In genomic region chr1:7769673-7770412, GRCh38 we compare ENCODE assay signal across 10 cellular contexts. TPM values are rescaled to one million over a fixed set of nuclear protein-coding genes. Genes with fewer than 3 reads are reported as not detected.
DNase-seq lines count a peak whose midpoint lies in the region; ATAC-seq and TF ChIP-seq lines count a peak whose summit lies in the region.
"Had no signal": no experiment of that assay in that cellular context is flagged by ENCODE, and none has a peak within 500 bp of the region (broad histone marks: within the 10 kb centered on the region; RNA-seq: fewer than 3 reads in every experiment).

No MANE protein-coding gene starts in this region.

- no peak overlapping the region for H3K9ac ChIP-seq in GM23248
- no peak overlapping the region for H3K9ac ChIP-seq in neural cell (ENCODE audit: low read length)

- no peak for TF ChIP-seq RAD21 in neural cell (conservative IDR thresholded peaks at IDR 0.05)

- peak overlapping the region; percentile 98 to 100 (median 99) for H3K27ac Mint-ChIP-seq in CD14-positive monocyte
- H3K27ac Mint-ChIP-seq in activated T-helper 1 cell treated with anti-CD3 and anti-CD28 coated beads, Interleukin-12 subunit alpha, Interleukin-12 subunit beta, Interleukin-2, Interleukin-4 antibody, amounts not matched to agents 30 ng/mL and 10 ng/mL and 1 ng/mL, durations not matched to agents 14 hours and 24 hours and 36 hours = no peak overlapping the region

- peaks cover 6% of the 10 kb centered on the region; the same call in 1 of the 2 replicates for H3K4me1 ChIP-seq in GM23248 (ENCODE audit: insufficient read depth)
- H3K4me1 ChIP-seq in ascending aorta = peaks cover 6 to 11% of the 10 kb centered on the region in 2 donors

- peaks cover 0 to 3% (median 0%) of the 10 kb centered on the region in 3 donors for H3K27me3 Mint-ChIP-seq in CD14-positive monocyte (ENCODE audit: low read depth in 3 of 3)
- H3K27me3 Mint-ChIP-seq in activated T-helper 1 cell treated with anti-CD3 and anti-CD28 coated beads, Interleukin-12 subunit alpha, Interleukin-12 subunit beta, Interleukin-2, Interleukin-4 antibody, amounts not matched to agents 30 ng/mL and 10 ng/mL and 1 ng/mL, durations not matched to agents 14 hours and 24 hours and 36 hours (ENCODE audit: insufficient read depth) = peaks cover 25% of the 10 kb centered on the region

- H3K9me3 Mint-ChIP-seq in CD14-positive monocyte = no peaks in the 10 kb centered on the region
- H3K9me3 Mint-ChIP-seq in activated T-helper 1 cell treated with anti-CD3 and anti-CD28 coated beads, Interleukin-12 subunit alpha, Interleukin-12 subunit beta, Interleukin-2, Interleukin-4 antibody, amounts not matched to agents 30 ng/mL and 10 ng/mL and 1 ng/mL, durations not matched to agents 14 hours and 24 hours and 36 hours = no peaks in the 10 kb centered on the region

- no peak overlapping the region for H3K4me2 ChIP-seq in GM23248 (ENCODE audit: unreplicated experiment)
- no peak overlapping the region for H3K4me2 ChIP-seq in neural cell (ENCODE audit: low read length)

- H3K9me2 ChIP-seq in GM23248 (ENCODE audit: insufficient read depth) = no peaks in the 10 kb centered on the region
- no peaks in the 10 kb centered on the region for H3K9me2 ChIP-seq in neural cell (ENCODE audit: insufficient read depth, low read length)

- no peak overlapping the region for H3K4me3 ChIP-seq in GM23248
- H3K4me3 ChIP-seq in neural cell (ENCODE audit: low read length) = peak overlapping the region; percentile 85
- H3K4me3 ChIP-seq in ascending aorta = no peak overlapping the region

- H3K27me3 ChIP-seq in GM23248 (replicated peaks; ENCODE audit: insufficient read depth) (no peaks in the 10 kb centered on the region), neural cell (ENCODE audit: insufficient read depth, low read depth, low read length) (peaks cover 2% of the 10 kb centered on the region), ascending aorta (no peaks in the 10 kb centered on the region)

- H3K27ac ChIP-seq in GM23248 = no peak overlapping the region
- H3K27ac ChIP-seq in neural cell (ENCODE audit: low read length) = peak overlapping the region; percentile 21
- no peak overlapping the region for H3K27ac ChIP-seq in ascending aorta

- peak; percentile 94 for TF ChIP-seq EP300 in neural cell (conservative IDR thresholded peaks at IDR 0.05; ENCODE audit: poor library complexity, severe bottlenecking)

- H3K79me2 ChIP-seq in GM23248 (ENCODE audit: insufficient read depth) = peaks cover 35% of the 10 kb centered on the region
- H3K79me2 ChIP-seq in neural cell (replicated peaks; ENCODE audit: insufficient read depth, low read length) = peaks cover 29% of the 10 kb centered on the region

- ATAC-seq in HG02571 (IDR thresholded peaks at IDR 0.05; ENCODE audit: unreplicated experiment) = no peak

- WGBS in GM23248 (ENCODE audit: low coverage in 1 of 2, low lambda C conversion rate in 2 of 2, missing lambda C conversion rate in 2 of 2), 2 experiments = 83 to 89% methylated on average over 12 of the region's 12 CpGs

- H3K4me3 Mint-ChIP-seq in CD14-positive monocyte = peak overlapping the region; percentile 19 to 88
- H3K4me3 Mint-ChIP-seq in activated T-helper 1 cell treated with anti-CD3 and anti-CD28 coated beads, Interleukin-12 subunit alpha, Interleukin-12 subunit beta, Interleukin-2, Interleukin-4 antibody, amounts not matched to agents 30 ng/mL and 10 ng/mL and 1 ng/mL, durations not matched to agents 14 hours and 24 hours and 36 hours = peak overlapping the region; percentile 43

- no peaks in the 10 kb centered on the region for H4K20me1 ChIP-seq in GM23248 (ENCODE audit: insufficient read depth)
- H4K20me1 ChIP-seq in neural cell (ENCODE audit: insufficient read depth) = no peaks in the 10 kb centered on the region

- H3F3A ChIP-seq in GM23248 (ENCODE audit: insufficient read depth) = no peaks in the 10 kb centered on the region
- H3F3A ChIP-seq in neural cell (ENCODE audit: insufficient read depth, low read length, poor library complexity, severe bottlenecking) = peaks cover 8% of the 10 kb centered on the region

- peaks cover 50% of the 10 kb centered on the region for H3K4me1 Mint-ChIP-seq in CD14-positive monocyte
- H3K4me1 Mint-ChIP-seq in activated T-helper 1 cell treated with anti-CD3 and anti-CD28 coated beads, Interleukin-12 subunit alpha, Interleukin-12 subunit beta, Interleukin-2, Interleukin-4 antibody, amounts not matched to agents 30 ng/mL and 10 ng/mL and 1 ng/mL, durations not matched to agents 14 hours and 24 hours and 36 hours (ENCODE audit: low read depth) = peaks cover 39% of the 10 kb centered on the region

- no peaks in the 10 kb centered on the region for H3K9me3 ChIP-seq in GM23248 (ENCODE audit: low read depth)
- no peaks in the 10 kb centered on the region for H3K9me3 ChIP-seq in neural cell (ENCODE audit: low read length)
- H3K9me3 ChIP-seq in ascending aorta = no peaks in the 10 kb centered on the region

- peaks cover 23 to 27% of the 10 kb centered on the region in 2 donors for H3K36me3 Mint-ChIP-seq in CD14-positive monocyte
- peaks cover 15% of the 10 kb centered on the region for H3K36me3 Mint-ChIP-seq in activated T-helper 1 cell treated with anti-CD3 and anti-CD28 coated beads, Interleukin-12 subunit alpha, Interleukin-12 subunit beta, Interleukin-2, Interleukin-4 antibody, amounts not matched to agents 30 ng/mL and 10 ng/mL and 1 ng/mL, durations not matched to agents 14 hours and 24 hours and 36 hours (ENCODE audit: low read depth)

- peak overlapping the region; percentile 97; the same call in 1 of the 2 replicates for H2AFZ ChIP-seq in GM23248
- H2AFZ ChIP-seq in neural cell (ENCODE audit: low read depth, low read length) = no peak overlapping the region

- no peak for DNase-seq in CD14-positive monocyte (ENCODE audit: low spot score)
- no peak for DNase-seq in GM23248
- no peak for DNase-seq in activated T-helper 1 cell treated with anti-CD3 and anti-CD28 coated beads, Interleukin-12 subunit alpha, Interleukin-12 subunit beta, Interleukin-2, Interleukin-4 antibody, amounts not matched to agents 30 ng/mL and 10 ng/mL and 1 ng/mL, durations not matched to agents 14 hours and 24 hours and 36 hours (ENCODE audit: low spot score)
- no peak for DNase-seq in ascending aorta (ENCODE audit: low spot score in 2 of 2)
- no peak for DNase-seq in activated gamma-delta T cell treated with Interleukin-2 at 50 U/mL for 16 hours
- DNase-seq: activated effector memory CD4-positive, alpha-beta T cell treated with anti-CD3 and anti-CD28 coated beads, Interleukin-2, amount 50 U/mL, for 16 hours; NCI-H446 treated with DMSO at 0.1 percent for 48 hours; right cardiac atrium had no signal

- H3K36me3 ChIP-seq in GM23248 (ENCODE audit: low read depth) (peaks cover 15% of the 10 kb centered on the region; the same call in 1 of the 2 replicates), neural cell (ENCODE audit: insufficient read depth, low read length) (peaks cover 31% of the 10 kb centered on the region), ascending aorta (peaks cover 0 to 5% of the 10 kb centered on the region in 2 donors)

- TF ChIP-seq CTCF in CD14-positive monocyte (IDR thresholded peaks at IDR 0.05) = no peak
- no peak for TF ChIP-seq CTCF in neural cell (IDR thresholded peaks at IDR 0.05; ENCODE audit: poor library complexity, severe bottlenecking)
- TF ChIP-seq CTCF in ascending aorta (IDR thresholded peaks at IDR 0.05) = no peak

- intact Hi-C loops in CD14-positive monocyte (cut with micrococcal nuclease) = loop anchor here (2.0 to 10.0 kb wide), 3 partner anchors 15 to 195 kb away; partner anchors contain the start of genes PARK7 (in 1 of the 2) and PER3 (in 1 of the 2)
- intact Hi-C loops in activated T-helper 1 cell treated with anti-CD3 and anti-CD28 coated beads, Interleukin-12 subunit alpha, Interleukin-12 subunit beta, Interleukin-2, Interleukin-4 antibody, amounts not matched to agents 30 ng/mL and 10 ng/mL and 1 ng/mL, durations not matched to agents 14 hours and 24 hours and 36 hours (cut with micrococcal nuclease) = loop anchor here (5.0 kb wide), 1 partner anchor 68 kb away; no protein-coding TSS in a partner anchor
- intact Hi-C loops in ascending aorta (cut with DNase I) = loop anchor here (2.0 kb wide), 1 partner anchor 65 kb away; no protein-coding TSS in a partner anchor

- in situ Hi-C loops in GM23248 (cut with MboI) = no loop called here

TF ChIP-seq in neural cell, 6 proteins besides CTCF, POLR2A, EP300 and RAD21 (continues in another document):
- TF ChIP-seq MXI1 (conservative IDR thresholded peaks at IDR 0.05; ENCODE audit: poor library complexity, severe bottlenecking) (no peak), POLR2AphosphoS5 (IDR thresholded peaks at IDR 0.05) (peak; percentile 92)

RNA-seq across cellular contexts. Expression of gene VAMP3, which starts 1.3 kb away (rescaled TPM):
- polyA plus RNA-seq in CD14-positive monocyte (100 to 1,000 TPM; 138 to 149 TPM), GM23248 (2016; fragmentation: Nextera tagmentation; extraction: Ambion mirVana) (166 and 173 TPM in 2 replicates), neural cell (20.2 and 22.1 TPM in 2 replicates)
- 195 and 835 TPM in 2 replicates for total RNA-seq in GM23248 (2014; rRNA removed; shearing (Covaris generic))
- 25.1 and 26.8 TPM in 2 replicates for total RNA-seq in activated T-helper 1 cell treated with anti-CD3 and anti-CD28 coated beads, Interleukin-12 subunit alpha, Interleukin-12 subunit beta, Interleukin-2, Interleukin-4 antibody, amounts not matched to agents 30 ng/mL and 10 ng/mL and 1 ng/mL, durations not matched to agents 14 hours and 24 hours and 36 hours
- polyA minus RNA-seq in neural cell = 19.5 and 29.5 TPM in 2 replicates
- total RNA-seq in ascending aorta = 79.1 TPM

RNA-seq across cellular contexts. Expression of gene PER3, which starts 14.2 kb away (rescaled TPM):
- polyA plus RNA-seq in CD14-positive monocyte (1 to 10 TPM in 1 of 2 donors, under 1 TPM in 1; 0.46 to 2.0 TPM), GM23248 (2016; fragmentation: Nextera tagmentation; extraction: Ambion mirVana) (1.4 and 2.4 TPM in 2 replicates), neural cell (0.64 and 0.84 TPM in 2 replicates)
- total RNA-seq in GM23248 (2014; rRNA removed; shearing (Covaris generic)) = 1.1 and 2.8 TPM in 2 replicates
- 4.0 and 4.4 TPM in 2 replicates for total RNA-seq in activated T-helper 1 cell treated with anti-CD3 and anti-CD28 coated beads, Interleukin-12 subunit alpha, Interleukin-12 subunit beta, Interleukin-2, Interleukin-4 antibody, amounts not matched to agents 30 ng/mL and 10 ng/mL and 1 ng/mL, durations not matched to agents 14 hours and 24 hours and 36 hours
- polyA minus RNA-seq in neural cell = 1.7 and 2.4 TPM in 2 replicates
- 8.1 TPM for total RNA-seq in ascending aorta
